1 cellular context compared by ENCODE assay signal in the genomic region with DNA sequence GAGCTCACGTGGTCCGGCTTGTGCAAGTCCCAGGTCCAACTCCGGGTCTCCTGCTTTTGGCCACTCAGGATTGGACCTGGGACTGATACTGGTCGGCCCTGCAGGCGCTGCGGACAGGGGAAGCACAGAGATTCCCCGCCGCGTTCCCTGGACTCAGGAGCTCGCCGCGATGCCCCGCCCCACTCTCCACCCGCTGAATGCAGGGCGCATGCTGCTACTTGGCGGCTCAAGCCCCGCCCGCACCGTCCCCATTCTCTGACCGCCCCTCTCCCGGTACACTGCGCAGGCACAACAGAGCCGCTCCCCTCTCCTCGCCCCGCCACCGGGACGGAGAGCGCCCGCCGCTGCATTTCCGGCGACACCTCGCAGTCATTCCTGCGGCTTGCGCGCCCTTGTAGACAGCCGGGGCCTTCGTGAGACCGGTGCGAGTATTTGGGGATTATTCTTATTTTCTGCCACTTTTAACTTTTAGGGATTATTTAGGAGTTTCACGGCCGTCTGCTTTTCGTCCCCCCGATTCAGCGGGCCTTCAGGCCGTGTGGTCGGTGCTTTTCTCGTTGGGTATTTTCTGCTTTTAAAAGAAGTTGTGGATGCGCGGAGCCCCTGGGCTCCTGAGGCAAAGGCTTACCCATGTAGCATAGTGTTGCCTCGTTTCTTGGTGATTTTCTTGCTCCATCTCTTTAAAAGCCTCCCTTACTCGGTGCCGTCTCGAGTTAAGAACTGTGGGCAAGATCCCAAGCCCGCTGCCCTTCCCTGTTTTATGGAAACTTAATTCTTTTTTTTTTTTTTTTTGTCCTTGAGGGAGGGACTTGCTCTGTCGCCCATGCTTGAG.
TF ChIP-seq lines count a peak whose summit lies in the region.

A gene (plus strand): TSS at position 251 of the 832 bp plus-strand sequence. CDS start 1,544 bp downstream, outside the sequence.

TF ChIP-seq in HepG2, 621 proteins besides CTCF, POLR2A, EP300 and RAD21 (continued from another document and continues in another):
- TF ChIP-seq, protein P1, sequence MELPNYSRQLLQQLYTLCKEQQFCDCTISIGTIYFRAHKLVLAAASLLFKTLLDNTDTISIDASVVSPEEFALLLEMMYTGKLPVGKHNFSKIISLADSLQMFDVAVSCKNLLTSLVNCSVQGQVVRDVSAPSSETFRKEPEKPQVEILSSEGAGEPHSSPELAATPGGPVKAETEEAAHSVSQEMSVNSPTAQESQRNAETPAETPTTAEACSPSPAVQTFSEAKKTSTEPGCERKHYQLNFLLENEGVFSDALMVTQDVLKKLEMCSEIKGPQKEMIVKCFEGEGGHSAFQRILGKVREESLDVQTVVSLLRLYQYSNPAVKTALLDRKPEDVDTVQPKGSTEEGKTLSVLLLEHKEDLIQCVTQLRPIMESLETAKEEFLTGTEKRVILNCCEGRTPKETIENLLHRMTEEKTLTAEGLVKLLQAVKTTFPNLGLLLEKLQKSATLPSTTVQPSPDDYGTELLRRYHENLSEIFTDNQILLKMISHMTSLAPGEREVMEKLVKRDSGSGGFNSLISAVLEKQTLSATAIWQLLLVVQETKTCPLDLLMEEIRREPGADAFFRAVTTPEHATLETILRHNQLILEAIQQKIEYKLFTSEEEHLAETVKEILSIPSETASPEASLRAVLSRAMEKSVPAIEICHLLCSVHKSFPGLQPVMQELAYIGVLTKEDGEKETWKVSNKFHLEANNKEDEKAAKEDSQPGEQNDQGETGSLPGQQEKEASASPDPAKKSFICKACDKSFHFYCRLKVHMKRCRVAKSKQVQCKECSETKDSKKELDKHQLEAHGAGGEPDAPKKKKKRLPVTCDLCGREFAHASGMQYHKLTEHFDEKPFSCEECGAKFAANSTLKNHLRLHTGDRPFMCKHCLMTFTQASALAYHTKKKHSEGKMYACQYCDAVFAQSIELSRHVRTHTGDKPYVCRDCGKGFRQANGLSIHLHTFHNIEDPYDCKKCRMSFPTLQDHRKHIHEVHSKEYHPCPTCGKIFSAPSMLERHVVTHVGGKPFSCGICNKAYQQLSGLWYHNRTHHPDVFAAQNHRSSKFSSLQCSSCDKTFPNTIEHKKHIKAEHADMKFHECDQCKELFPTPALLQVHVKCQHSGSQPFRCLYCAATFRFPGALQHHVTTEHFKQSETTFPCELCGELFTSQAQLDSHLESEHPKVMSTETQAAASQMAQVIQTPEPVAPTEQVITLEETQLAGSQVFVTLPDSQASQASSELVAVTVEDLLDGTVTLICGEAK (IDR thresholded peaks at IDR 0.05) = no peak
- TF ChIP-seq, protein P1 (CRISPR knock-in tag; IDR thresholded peaks at IDR 0.05) = peak; percentile 88; the same call in 1 of the 2 replicates
- TF ChIP-seq HNRNPUL1 (IDR thresholded peaks at IDR 0.05; ENCODE audit: low read depth, low read length) (0 out of 2 replicates have a peak, but pooled peaks have one; percentile 31), ZNF598 (CRISPR knock-in tag; IDR thresholded peaks at IDR 0.05; ENCODE audit: borderline replicate concordance) (peak; percentile 99), ZNF501 (CRISPR knock-in tag; IDR thresholded peaks at IDR 0.05) (peak; percentile 99), IRF2 (CRISPR knock-in tag; IDR thresholded peaks at IDR 0.05) (peak; percentile 88), TCF12 (IDR thresholded peaks at IDR 0.05) (no peak), TCF12 (CRISPR knock-in tag; IDR thresholded peaks at IDR 0.05) (no peak), MEF2D (CRISPR knock-in tag; IDR thresholded peaks at IDR 0.05) (peak; percentile 97), ZNF230 (CRISPR knock-in tag; IDR thresholded peaks at IDR 0.05) (peak; percentile 98), TARDBP (CRISPR knock-in tag; IDR thresholded peaks at IDR 0.05) (peak; percentile 88; the same call in 1 of the 2 replicates), ELF3 (CRISPR knock-in tag; IDR thresholded peaks at IDR 0.05) (peak; percentile 86), ZZZ3 (CRISPR knock-in tag; IDR thresholded peaks at IDR 0.05; ENCODE audit: borderline replicate concordance) (peak; percentile 96), KMT2A (CRISPR knock-in tag; IDR thresholded peaks at IDR 0.05) (peak; percentile 95), ZSCAN20 (CRISPR knock-in tag; IDR thresholded peaks at IDR 0.05; ENCODE audit: borderline replicate concordance) (0 out of 2 replicates have a peak, but pooled peaks have one; percentile 78), FOXP1 (IDR thresholded peaks at IDR 0.05) (no peak), FOXP1 (CRISPR knock-in tag; IDR thresholded peaks at IDR 0.05) (peak; percentile 56), MATR3 (CRISPR knock-in tag; IDR thresholded peaks at IDR 0.05) (no peak)
- TF ChIP-seq, protein P2, sequence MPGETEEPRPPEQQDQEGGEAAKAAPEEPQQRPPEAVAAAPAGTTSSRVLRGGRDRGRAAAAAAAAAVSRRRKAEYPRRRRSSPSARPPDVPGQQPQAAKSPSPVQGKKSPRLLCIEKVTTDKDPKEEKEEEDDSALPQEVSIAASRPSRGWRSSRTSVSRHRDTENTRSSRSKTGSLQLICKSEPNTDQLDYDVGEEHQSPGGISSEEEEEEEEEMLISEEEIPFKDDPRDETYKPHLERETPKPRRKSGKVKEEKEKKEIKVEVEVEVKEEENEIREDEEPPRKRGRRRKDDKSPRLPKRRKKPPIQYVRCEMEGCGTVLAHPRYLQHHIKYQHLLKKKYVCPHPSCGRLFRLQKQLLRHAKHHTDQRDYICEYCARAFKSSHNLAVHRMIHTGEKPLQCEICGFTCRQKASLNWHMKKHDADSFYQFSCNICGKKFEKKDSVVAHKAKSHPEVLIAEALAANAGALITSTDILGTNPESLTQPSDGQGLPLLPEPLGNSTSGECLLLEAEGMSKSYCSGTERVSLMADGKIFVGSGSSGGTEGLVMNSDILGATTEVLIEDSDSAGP (CRISPR knock-in tag; IDR thresholded peaks at IDR 0.05; ENCODE audit: borderline replicate concordance) = peak; percentile 97
- TF ChIP-seq, protein P3, sequence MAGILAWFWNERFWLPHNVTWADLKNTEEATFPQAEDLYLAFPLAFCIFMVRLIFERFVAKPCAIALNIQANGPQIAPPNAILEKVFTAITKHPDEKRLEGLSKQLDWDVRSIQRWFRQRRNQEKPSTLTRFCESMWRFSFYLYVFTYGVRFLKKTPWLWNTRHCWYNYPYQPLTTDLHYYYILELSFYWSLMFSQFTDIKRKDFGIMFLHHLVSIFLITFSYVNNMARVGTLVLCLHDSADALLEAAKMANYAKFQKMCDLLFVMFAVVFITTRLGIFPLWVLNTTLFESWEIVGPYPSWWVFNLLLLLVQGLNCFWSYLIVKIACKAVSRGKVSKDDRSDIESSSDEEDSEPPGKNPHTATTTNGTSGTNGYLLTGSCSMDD (CRISPR knock-in tag; IDR thresholded peaks at IDR 0.05) = no peak
- TF ChIP-seq, protein P4, sequence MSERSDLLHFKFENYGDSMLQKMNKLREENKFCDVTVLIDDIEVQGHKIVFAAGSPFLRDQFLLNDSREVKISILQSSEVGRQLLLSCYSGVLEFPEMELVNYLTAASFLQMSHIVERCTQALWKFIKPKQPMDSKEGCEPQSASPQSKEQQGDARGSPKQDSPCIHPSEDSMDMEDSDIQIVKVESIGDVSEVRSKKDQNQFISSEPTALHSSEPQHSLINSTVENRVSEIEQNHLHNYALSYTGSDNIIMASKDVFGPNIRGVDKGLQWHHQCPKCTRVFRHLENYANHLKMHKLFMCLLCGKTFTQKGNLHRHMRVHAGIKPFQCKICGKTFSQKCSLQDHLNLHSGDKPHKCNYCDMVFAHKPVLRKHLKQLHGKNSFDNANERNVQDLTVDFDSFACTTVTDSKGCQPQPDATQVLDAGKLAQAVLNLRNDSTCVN (CRISPR knock-in tag; IDR thresholded peaks at IDR 0.05; ENCODE audit: borderline replicate concordance) = peak; percentile 86
- TF ChIP-seq, protein P5, sequence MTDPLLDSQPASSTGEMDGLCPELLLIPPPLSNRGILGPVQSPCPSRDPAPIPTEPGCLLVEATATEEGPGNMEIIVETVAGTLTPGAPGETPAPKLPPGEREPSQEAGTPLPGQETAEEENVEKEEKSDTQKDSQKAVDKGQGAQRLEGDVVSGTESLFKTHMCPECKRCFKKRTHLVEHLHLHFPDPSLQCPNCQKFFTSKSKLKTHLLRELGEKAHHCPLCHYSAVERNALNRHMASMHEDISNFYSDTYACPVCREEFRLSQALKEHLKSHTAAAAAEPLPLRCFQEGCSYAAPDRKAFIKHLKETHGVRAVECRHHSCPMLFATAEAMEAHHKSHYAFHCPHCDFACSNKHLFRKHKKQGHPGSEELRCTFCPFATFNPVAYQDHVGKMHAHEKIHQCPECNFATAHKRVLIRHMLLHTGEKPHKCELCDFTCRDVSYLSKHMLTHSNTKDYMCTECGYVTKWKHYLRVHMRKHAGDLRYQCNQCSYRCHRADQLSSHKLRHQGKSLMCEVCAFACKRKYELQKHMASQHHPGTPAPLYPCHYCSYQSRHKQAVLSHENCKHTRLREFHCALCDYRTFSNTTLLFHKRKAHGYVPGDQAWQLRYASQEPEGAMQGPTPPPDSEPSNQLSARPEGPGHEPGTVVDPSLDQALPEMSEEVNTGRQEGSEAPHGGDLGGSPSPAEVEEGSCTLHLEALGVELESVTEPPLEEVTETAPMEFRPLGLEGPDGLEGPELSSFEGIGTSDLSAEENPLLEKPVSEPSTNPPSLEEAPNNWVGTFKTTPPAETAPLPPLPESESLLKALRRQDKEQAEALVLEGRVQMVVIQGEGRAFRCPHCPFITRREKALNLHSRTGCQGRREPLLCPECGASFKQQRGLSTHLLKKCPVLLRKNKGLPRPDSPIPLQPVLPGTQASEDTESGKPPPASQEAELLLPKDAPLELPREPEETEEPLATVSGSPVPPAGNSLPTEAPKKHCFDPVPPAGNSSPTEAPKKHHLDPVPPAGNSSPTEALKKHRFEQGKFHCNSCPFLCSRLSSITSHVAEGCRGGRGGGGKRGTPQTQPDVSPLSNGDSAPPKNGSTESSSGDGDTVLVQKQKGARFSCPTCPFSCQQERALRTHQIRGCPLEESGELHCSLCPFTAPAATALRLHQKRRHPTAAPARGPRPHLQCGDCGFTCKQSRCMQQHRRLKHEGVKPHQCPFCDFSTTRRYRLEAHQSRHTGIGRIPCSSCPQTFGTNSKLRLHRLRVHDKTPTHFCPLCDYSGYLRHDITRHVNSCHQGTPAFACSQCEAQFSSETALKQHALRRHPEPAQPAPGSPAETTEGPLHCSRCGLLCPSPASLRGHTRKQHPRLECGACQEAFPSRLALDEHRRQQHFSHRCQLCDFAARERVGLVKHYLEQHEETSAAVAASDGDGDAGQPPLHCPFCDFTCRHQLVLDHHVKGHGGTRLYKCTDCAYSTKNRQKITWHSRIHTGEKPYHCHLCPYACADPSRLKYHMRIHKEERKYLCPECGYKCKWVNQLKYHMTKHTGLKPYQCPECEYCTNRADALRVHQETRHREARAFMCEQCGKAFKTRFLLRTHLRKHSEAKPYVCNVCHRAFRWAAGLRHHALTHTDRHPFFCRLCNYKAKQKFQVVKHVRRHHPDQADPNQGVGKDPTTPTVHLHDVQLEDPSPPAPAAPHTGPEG (CRISPR knock-in tag; IDR thresholded peaks at IDR 0.05) = peak; percentile 79
- TF ChIP-seq, protein P6, sequence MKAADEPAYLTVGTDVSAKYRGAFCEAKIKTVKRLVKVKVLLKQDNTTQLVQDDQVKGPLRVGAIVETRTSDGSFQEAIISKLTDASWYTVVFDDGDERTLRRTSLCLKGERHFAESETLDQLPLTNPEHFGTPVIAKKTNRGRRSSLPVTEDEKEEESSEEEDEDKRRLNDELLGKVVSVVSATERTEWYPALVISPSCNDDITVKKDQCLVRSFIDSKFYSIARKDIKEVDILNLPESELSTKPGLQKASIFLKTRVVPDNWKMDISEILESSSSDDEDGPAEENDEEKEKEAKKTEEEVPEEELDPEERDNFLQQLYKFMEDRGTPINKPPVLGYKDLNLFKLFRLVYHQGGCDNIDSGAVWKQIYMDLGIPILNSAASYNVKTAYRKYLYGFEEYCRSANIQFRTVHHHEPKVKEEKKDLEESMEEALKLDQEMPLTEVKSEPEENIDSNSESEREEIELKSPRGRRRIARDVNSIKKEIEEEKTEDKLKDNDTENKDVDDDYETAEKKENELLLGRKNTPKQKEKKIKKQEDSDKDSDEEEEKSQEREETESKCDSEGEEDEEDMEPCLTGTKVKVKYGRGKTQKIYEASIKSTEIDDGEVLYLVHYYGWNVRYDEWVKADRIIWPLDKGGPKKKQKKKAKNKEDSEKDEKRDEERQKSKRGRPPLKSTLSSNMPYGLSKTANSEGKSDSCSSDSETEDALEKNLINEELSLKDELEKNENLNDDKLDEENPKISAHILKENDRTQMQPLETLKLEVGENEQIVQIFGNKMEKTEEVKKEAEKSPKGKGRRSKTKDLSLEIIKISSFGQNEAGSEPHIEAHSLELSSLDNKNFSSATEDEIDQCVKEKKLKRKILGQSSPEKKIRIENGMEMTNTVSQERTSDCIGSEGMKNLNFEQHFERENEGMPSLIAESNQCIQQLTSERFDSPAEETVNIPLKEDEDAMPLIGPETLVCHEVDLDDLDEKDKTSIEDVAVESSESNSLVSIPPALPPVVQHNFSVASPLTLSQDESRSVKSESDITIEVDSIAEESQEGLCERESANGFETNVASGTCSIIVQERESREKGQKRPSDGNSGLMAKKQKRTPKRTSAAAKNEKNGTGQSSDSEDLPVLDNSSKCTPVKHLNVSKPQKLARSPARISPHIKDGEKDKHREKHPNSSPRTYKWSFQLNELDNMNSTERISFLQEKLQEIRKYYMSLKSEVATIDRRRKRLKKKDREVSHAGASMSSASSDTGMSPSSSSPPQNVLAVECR (CRISPR knock-in tag; IDR thresholded peaks at IDR 0.05; ENCODE audit: borderline replicate concordance) = peak; percentile 98
- TF ChIP-seq, protein P7, sequence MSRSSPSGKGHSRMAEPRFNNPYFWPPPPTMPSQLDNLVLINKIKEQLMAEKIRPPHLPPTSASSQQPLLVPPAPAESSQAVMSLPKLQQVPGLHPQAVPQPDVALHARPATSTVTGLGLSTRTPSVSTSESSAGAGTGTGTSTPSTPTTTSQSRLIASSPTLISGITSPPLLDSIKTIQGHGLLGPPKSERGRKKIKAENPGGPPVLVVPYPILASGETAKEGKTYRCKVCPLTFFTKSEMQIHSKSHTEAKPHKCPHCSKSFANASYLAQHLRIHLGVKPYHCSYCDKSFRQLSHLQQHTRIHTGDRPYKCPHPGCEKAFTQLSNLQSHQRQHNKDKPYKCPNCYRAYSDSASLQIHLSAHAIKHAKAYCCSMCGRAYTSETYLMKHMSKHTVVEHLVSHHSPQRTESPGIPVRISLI (CRISPR knock-in tag; IDR thresholded peaks at IDR 0.05; ENCODE audit: borderline replicate concordance) = peak; percentile 74; the same call in 1 of the 2 replicates
